Comparison of ENCODE assay signal across 28 cellular contexts in the genomic region with DNA sequence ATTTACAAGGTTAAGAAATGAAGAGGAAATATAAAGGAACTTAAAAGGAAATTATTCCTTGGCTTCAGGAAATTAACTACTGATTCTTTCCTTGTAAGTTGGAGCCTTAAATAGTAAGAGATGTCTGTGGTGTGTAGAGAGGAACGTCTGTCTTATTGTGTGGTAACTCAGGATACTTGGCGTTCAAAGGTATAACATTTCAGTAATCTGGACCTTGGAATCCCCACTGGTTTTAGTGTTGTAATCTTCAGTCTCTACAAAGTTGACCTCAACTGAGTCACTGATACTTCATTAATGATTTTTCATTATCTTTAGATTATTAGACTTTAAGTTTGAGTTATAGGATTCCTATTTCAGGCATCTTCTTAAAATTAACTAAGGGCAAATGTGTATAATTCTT.
"Had no signal": no experiment of that assay in that cellular context is flagged by ENCODE, and none has a peak within 500 bp of the region (broad histone marks: within the 10 kb centered on the region; RNA-seq: fewer than 3 reads in every experiment).

No MANE protein-coding gene starts in this region.

- H3K27ac ChIP-seq: esophagus squamous epithelium, heart right ventricle, left lung, prostate gland, sigmoid colon, spleen, suprapubic skin, upper lobe of right lung, uterus had no signal

- ATAC-seq: heart right ventricle; left lung; naive thymus-derived CD4-positive, alpha-beta T cell; right cardiac atrium; stimulated activated naive B cell treated with anti-CD40 and anti-IgM and Interleukin-4, amounts not matched to agents 10 μg/mL and 1 μg/mL and 100 μg/mL, for 72 hours; upper lobe of right lung had no signal

- H3K4me1 Mint-ChIP-seq: immature natural killer cell; naive thymus-derived CD4-positive, alpha-beta T cell; nephron progenitor cell had no signal

- H3K36me3 ChIP-seq: esophagus squamous epithelium, heart right ventricle, left lung, prostate gland, sigmoid colon, spleen, suprapubic skin, transverse colon, upper lobe of right lung, uterus had no signal

- H3K27ac Mint-ChIP-seq: dendritic cell treated with granulocyte-macrophage colony-stimulating factor and Interleukin-4, amounts not matched to agents 40 ng/mL and 50 ng/mL, for 4 days; immature natural killer cell; naive thymus-derived CD4-positive, alpha-beta T cell; nephron progenitor cell; stimulated activated naive B cell treated with anti-CD40 and anti-IgM and Interleukin-4, amounts not matched to agents 10 μg/mL and 1 μg/mL and 100 μg/mL, for 72 hours; stimulated activated naive CD8-positive, alpha-beta T cell treated with anti-CD3 and anti-CD28 coated beads, Interleukin-15, Interleukin-2, amounts not matched to agents 100 ng/mL and 50 ng/mL, for 24 hours had no signal

- H3K9me3 ChIP-seq: esophagus squamous epithelium, left lung, prostate gland, sigmoid colon, suprapubic skin, transverse colon, upper lobe of right lung, uterus had no signal

- H3K9me3 Mint-ChIP-seq: dendritic cell treated with granulocyte-macrophage colony-stimulating factor and Interleukin-4, amounts not matched to agents 40 ng/mL and 50 ng/mL, for 4 days; immature natural killer cell; naive thymus-derived CD4-positive, alpha-beta T cell; nephron progenitor cell; stimulated activated naive CD8-positive, alpha-beta T cell treated with anti-CD3 and anti-CD28 coated beads, Interleukin-15, Interleukin-2, amounts not matched to agents 100 ng/mL and 50 ng/mL, for 24 hours had no signal

- H3K4me1 ChIP-seq: esophagus squamous epithelium, heart right ventricle, left lung, prostate gland, sigmoid colon, suprapubic skin, upper lobe of right lung, uterus had no signal

- DNase-seq: effector memory CD4-positive, alpha-beta T cell; erythroblast; esophagus squamous epithelium; foreskin melanocyte; glutamatergic neuron; heart right ventricle; hypothalamus; immature natural killer cell; islet precursor cell; left lung; mesendoderm; midbrain; naive thymus-derived CD4-positive, alpha-beta T cell; nephron progenitor cell; nucleus accumbens; right cardiac atrium; sigmoid colon; spleen; stimulated activated naive B cell treated with anti-CD40 and anti-IgM and Interleukin-4, amounts not matched to agents 10 μg/mL and 1 μg/mL and 100 μg/mL, for 72 hours; upper lobe of right lung; uterus had no signal

- FAIRE-seq: colon, endothelial cell of umbilical vein had no signal

- H3K36me3 Mint-ChIP-seq: immature natural killer cell; naive thymus-derived CD4-positive, alpha-beta T cell; stimulated activated naive B cell treated with anti-CD40 and anti-IgM and Interleukin-4, amounts not matched to agents 10 μg/mL and 1 μg/mL and 100 μg/mL, for 72 hours had no signal

- H3K27me3 ChIP-seq: esophagus squamous epithelium, heart right ventricle, left lung, sigmoid colon, spleen, suprapubic skin, transverse colon, upper lobe of right lung, uterus had no signal

- H3K4me3 Mint-ChIP-seq: dendritic cell treated with granulocyte-macrophage colony-stimulating factor and Interleukin-4, amounts not matched to agents 40 ng/mL and 50 ng/mL, for 4 days; immature natural killer cell; naive thymus-derived CD4-positive, alpha-beta T cell; nephron progenitor cell; stimulated activated naive B cell treated with anti-CD40 and anti-IgM and Interleukin-4, amounts not matched to agents 10 μg/mL and 1 μg/mL and 100 μg/mL, for 72 hours; stimulated activated naive CD8-positive, alpha-beta T cell treated with anti-CD3 and anti-CD28 coated beads, Interleukin-15, Interleukin-2, amounts not matched to agents 100 ng/mL and 50 ng/mL, for 24 hours had no signal

- H3K4me3 ChIP-seq: esophagus squamous epithelium, heart right ventricle, left lung, prostate gland, sigmoid colon, spleen, suprapubic skin, transverse colon, upper lobe of right lung, uterus had no signal
